Comparison of ENCODE assay signal across 8 cellular contexts in genomic region chr15:55277116-55277564, GRCh38. TPM values are rescaled to one million over a fixed set of nuclear protein-coding genes. Genes with fewer than 3 reads are reported as not detected.
A peak's percentile ranks its signal among the peaks of the same experiment; 100 is the strongest.
DNase-seq lines count a peak whose midpoint lies in the region; ATAC-seq and TF ChIP-seq lines count a peak whose summit lies in the region.

No MANE protein-coding gene starts in this region.

- peaks cover 59 to 90% (median 76%) of the 10 kb centered on the region in 4 donors for H3K4me1 Mint-ChIP-seq in CD4-positive, alpha-beta memory T cell
- peaks cover 82% of the 10 kb centered on the region for H3K4me1 Mint-ChIP-seq in activated T-cell treated with anti-CD3 and anti-CD28 coated beads, Interleukin-2, amount 50 U/mL, for 4 hours (ENCODE audit: low read depth)
- no peaks in the 10 kb centered on the region for H3K4me1 Mint-ChIP-seq in GM23338

- no peak overlapping the region for H3K4me2 ChIP-seq in GM23338

- no peaks in the 10 kb centered on the region for H3K9me3 Mint-ChIP-seq in CD4-positive, alpha-beta memory T cell
- H3K9me3 Mint-ChIP-seq in activated T-cell treated with anti-CD3 and anti-CD28 coated beads, Interleukin-2, amount 50 U/mL, for 4 hours = peaks cover 3% of the 10 kb centered on the region
- no peaks in the 10 kb centered on the region for H3K9me3 Mint-ChIP-seq in GM23338

- H3K4me3 ChIP-seq in CD4-positive, alpha-beta memory T cell (ENCODE audit: low read length in 2 of 2) = peak overlapping the region; percentile 3 to 25
- no peak overlapping the region for H3K4me3 ChIP-seq in HL-60 (replicated peaks; ENCODE audit: insufficient read depth, low read length)
- no peak overlapping the region for H3K4me3 ChIP-seq in GM23338

- CTCF ChIA-PET in CD4-positive, alpha-beta memory T cell (lab: Charles Lee; ENCODE audit: partially characterized antibody) = interaction anchor here (0.7 to 3.2 kb wide), 9 partner anchors 10 to 158 kb away, joined by 3 to 19 read pairs (median 5); no protein-coding TSS in a partner anchor

- no peaks in the 10 kb centered on the region for H3K27me3 ChIP-seq in CD4-positive, alpha-beta memory T cell (ENCODE audit: insufficient read depth, low read length)
- no peaks in the 10 kb centered on the region for H3K27me3 ChIP-seq in HL-60 (ENCODE audit: insufficient read depth, poor library complexity, severe bottlenecking)
- H3K27me3 ChIP-seq in GM23338 (ENCODE audit: insufficient read depth) = no peaks in the 10 kb centered on the region

- no peaks in the 10 kb centered on the region for H4K20me1 ChIP-seq in GM23338 (replicated peaks; ENCODE audit: insufficient read depth)

- H3K4me1 ChIP-seq in CD4-positive, alpha-beta memory T cell (ENCODE audit: insufficient read depth, low read length) = peaks cover 72% of the 10 kb centered on the region
- no peaks in the 10 kb centered on the region for H3K4me1 ChIP-seq in GM23338 (ENCODE audit: insufficient read depth)

- H3K36me3 ChIP-seq in CD4-positive, alpha-beta memory T cell (ENCODE audit: insufficient read depth, low read length) = no peaks in the 10 kb centered on the region
- H3K36me3 ChIP-seq in GM23338 (ENCODE audit: insufficient read depth) = no peaks in the 10 kb centered on the region

- intact Hi-C loops in CD4-positive, alpha-beta memory T cell (cut with micrococcal nuclease) = loop anchor here (1.0 kb wide), 1 partner anchor 10 kb away; no protein-coding TSS in a partner anchor

- POLR2A ChIA-PET in CD4-positive, alpha-beta memory T cell (lab: Charles Lee; ENCODE audit: partially characterized antibody) = interaction anchor here (1.0 to 14.7 kb wide), 10 partner anchors 9 to 131 kb away, joined by 3 to 201 read pairs (median 4); partner anchors contain the start of genes CCPG1, PIERCE2, PIGB and PIGBOS1

- no peaks in the 10 kb centered on the region for H3K79me2 ChIP-seq in GM23338 (replicated peaks; ENCODE audit: insufficient read depth)

- no peaks in the 10 kb centered on the region for H3F3A ChIP-seq in GM23338 (replicated peaks; ENCODE audit: low read depth)

- peak; percentile 52 to 87 (median 53) for DNase-seq in CD4-positive, alpha-beta memory T cell
- DNase-seq in HL-60 (ENCODE audit: low read depth in 1 of 2, low spot score in 1 of 2) (peak in 1 of 2 experiments; percentile 82), COLO829 (ENCODE audit: low spot score) (no peak), substantia nigra (lab: John Stamatoyannopoulos, UW) (no peak), GM23338 (ENCODE audit: low spot score) (no peak)
- no peak for DNase-seq in activated T-cell treated with anti-CD3 and anti-CD28 coated beads, Interleukin-2, amount 50 U/mL, for 4 hours
- DNase-seq in stimulated activated CD8-positive, alpha-beta memory T cell treated with anti-CD3 and anti-CD28 coated beads, Interleukin-4, amount 100 ng/mL, for 48 hours = peak; percentile 72

- peaks cover 3 to 11% of the 10 kb centered on the region in 2 donors for H3K36me3 Mint-ChIP-seq in CD4-positive, alpha-beta memory T cell
- H3K36me3 Mint-ChIP-seq in activated T-cell treated with anti-CD3 and anti-CD28 coated beads, Interleukin-2, amount 50 U/mL, for 4 hours (ENCODE audit: insufficient read depth) = peaks cover 20% of the 10 kb centered on the region
- no peaks in the 10 kb centered on the region for H3K36me3 Mint-ChIP-seq in GM23338 (ENCODE audit: low read depth)

- no peak overlapping the region for H2AFZ ChIP-seq in GM23338

- H3K9me3 ChIP-seq in CD4-positive, alpha-beta memory T cell (ENCODE audit: control insufficient read depth in 1 of 2, low read length in 2 of 2) = no peaks in the 10 kb centered on the region

- H3K4me3 Mint-ChIP-seq in CD4-positive, alpha-beta memory T cell = peak overlapping the region; percentile 57 to 92 (median 82)
- H3K4me3 Mint-ChIP-seq in activated T-cell treated with anti-CD3 and anti-CD28 coated beads, Interleukin-2, amount 50 U/mL, for 4 hours = peak overlapping the region; percentile 56
- H3K4me3 Mint-ChIP-seq in GM23338 = no peak overlapping the region

- H3K9me2 ChIP-seq in GM23338 (ENCODE audit: insufficient read depth) = no peaks in the 10 kb centered on the region

- H3K27ac ChIP-seq in CD4-positive, alpha-beta memory T cell (ENCODE audit: low read depth, low read length) = peak overlapping the region; percentile 69
- H3K27ac ChIP-seq in HL-60 (replicated peaks) (peak overlapping the region; percentile 85), substantia nigra (ENCODE audit: low read depth, low read length, poor library complexity, severe bottlenecking) (no peak overlapping the region), GM23338 (ENCODE audit: low read depth) (no peak overlapping the region)

- H3K27ac Mint-ChIP-seq in CD4-positive, alpha-beta memory T cell = peak overlapping the region; percentile 87 to 98 (median 96)
- H3K27ac Mint-ChIP-seq in GM23338 = no peak overlapping the region

- no peaks in the 10 kb centered on the region for H3K27me3 Mint-ChIP-seq in CD4-positive, alpha-beta memory T cell
- H3K27me3 Mint-ChIP-seq in activated T-cell treated with anti-CD3 and anti-CD28 coated beads, Interleukin-2, amount 50 U/mL, for 4 hours (ENCODE audit: low read depth) = no peaks in the 10 kb centered on the region
- H3K27me3 Mint-ChIP-seq in GM23338 (ENCODE audit: insufficient read depth, low read depth, poor library complexity) = no peaks in the 10 kb centered on the region

- ATAC-seq in GM21381 (IDR thresholded peaks at IDR 0.05; ENCODE audit: unreplicated experiment) = peak; percentile 53
- ATAC-seq in activated T-cell treated with anti-CD3 and anti-CD28 coated beads, Interleukin-2, amount 50 U/mL, for 4 hours = peak; percentile 45 to 49
- ATAC-seq in GM23338 = no peak

- no peak for TF ChIP-seq CTCF in HL-60 (IDR thresholded peaks at IDR 0.05; ENCODE audit: insufficient read depth, low read length)
- no peak for TF ChIP-seq CTCF in GM23338 (conservative IDR thresholded peaks at IDR 0.05; ENCODE audit: low read depth in 2 of 2)

TF ChIP-seq in GM23338, 12 proteins besides CTCF, POLR2A, EP300 and RAD21 (continues in another document):
- TF ChIP-seq CREB1 (CRISPR knock-in tag; IDR thresholded peaks at IDR 0.05; ENCODE audit: low read depth) (no peak), EZH2phosphoT487 (IDR thresholded peaks at IDR 0.05; ENCODE audit: unreplicated experiment) (no peak), ZNF114 (CRISPR knock-in tag; IDR thresholded peaks at IDR 0.05) (no peak), EZH2 (IDR thresholded peaks at IDR 0.05; ENCODE audit: low read depth, unreplicated experiment) (no peak), REST (IDR thresholded peaks at IDR 0.05; ENCODE audit: unreplicated experiment) (no peak), ETS1 (IDR thresholded peaks at IDR 0.05) (no peak)

RNA-seq across cellular contexts. Expression of gene RAB27A, which starts 12.5 kb away (rescaled TPM):
- 10 to 100 TPM; 44.6 to 52.5 TPM for total RNA-seq in CD4-positive, alpha-beta memory T cell
- 10 to 100 TPM; 52.1 to 55.7 TPM for polyA plus RNA-seq in CD4-positive, alpha-beta memory T cell
- 100 to 1,000 TPM in 2 of 3 donors, 10 to 100 TPM in 1; 95.3 to 144 (median 108) TPM for total RNA-seq in activated T-cell treated with anti-CD3 and anti-CD28 coated beads, Interleukin-2, amount 50 U/mL, for 4 hours
- total RNA-seq in GM23338 (2014; rRNA removed; shearing (Covaris generic)) = 3.0 and 5.8 TPM in 2 replicates
- 2.8 and 3.2 TPM in 2 replicates for polyA plus RNA-seq in GM23338 (2016; fragmentation: Nextera tagmentation; extraction: Ambion mirVana)

RNA-seq across cellular contexts. Expression of gene PIGBOS1, which starts 41.8 kb away (rescaled TPM):
- total RNA-seq in CD4-positive, alpha-beta memory T cell = 10 to 100 TPM; 14.1 to 20.3 TPM
- polyA plus RNA-seq in CD4-positive, alpha-beta memory T cell = 10 to 100 TPM; 27.8 to 37.8 TPM
- total RNA-seq in activated T-cell treated with anti-CD3 and anti-CD28 coated beads, Interleukin-2, amount 50 U/mL, for 4 hours = 10 to 100 TPM; 10.3 to 13.0 (median 10.8) TPM
- 9.1 and 14.1 TPM in 2 replicates for total RNA-seq in GM23338 (2014; rRNA removed; shearing (Covaris generic))
- 16.7 and 20.2 TPM in 2 replicates for polyA plus RNA-seq in GM23338 (2016; fragmentation: Nextera tagmentation; extraction: Ambion mirVana)

RNA-seq across cellular contexts. Expression of gene PIGB, which starts 41.9 kb away (rescaled TPM):
- total RNA-seq in CD4-positive, alpha-beta memory T cell = 10 to 100 TPM; 26.4 to 28.6 TPM
- polyA plus RNA-seq in CD4-positive, alpha-beta memory T cell = 10 to 100 TPM; 13.0 to 18.7 TPM
- 10 to 100 TPM; 12.2 to 14.2 (median 13.0) TPM for total RNA-seq in activated T-cell treated with anti-CD3 and anti-CD28 coated beads, Interleukin-2, amount 50 U/mL, for 4 hours
- 6.1 and 10.1 TPM in 2 replicates for total RNA-seq in GM23338 (2014; rRNA removed; shearing (Covaris generic))
- polyA plus RNA-seq in GM23338 (2016; fragmentation: Nextera tagmentation; extraction: Ambion mirVana) = 6.0 and 9.0 TPM in 2 replicates

Comparison
In these comparisons a context has a peak if more than half of its experiments do, and no peak if none do; other contexts are left out.
1. DNase-seq: peak in CD4-positive, alpha-beta memory T cell (5 of 5) and stimulated activated CD8-positive, alpha-beta memory T cell treated with anti-CD3 and anti-CD28 coated beads, Interleukin-4, amount 100 ng/mL, for 48 hours (single experiment); none in activated T-cell treated with anti-CD3 and anti-CD28 coated beads, Interleukin-2, amount 50 U/mL, for 4 hours (single experiment), COLO829 (single experiment), substantia nigra (0 of 49) and GM23338 (single experiment).
2. H3K27ac ChIP-seq: peak in CD4-positive, alpha-beta memory T cell (single experiment) and HL-60 (single experiment); none in substantia nigra (single experiment) and GM23338 (single experiment).
3. H3K4me3 ChIP-seq: peak in CD4-positive, alpha-beta memory T cell (2 of 2); none in HL-60 (single experiment) and GM23338 (single experiment).